In the genomic region with DNA sequence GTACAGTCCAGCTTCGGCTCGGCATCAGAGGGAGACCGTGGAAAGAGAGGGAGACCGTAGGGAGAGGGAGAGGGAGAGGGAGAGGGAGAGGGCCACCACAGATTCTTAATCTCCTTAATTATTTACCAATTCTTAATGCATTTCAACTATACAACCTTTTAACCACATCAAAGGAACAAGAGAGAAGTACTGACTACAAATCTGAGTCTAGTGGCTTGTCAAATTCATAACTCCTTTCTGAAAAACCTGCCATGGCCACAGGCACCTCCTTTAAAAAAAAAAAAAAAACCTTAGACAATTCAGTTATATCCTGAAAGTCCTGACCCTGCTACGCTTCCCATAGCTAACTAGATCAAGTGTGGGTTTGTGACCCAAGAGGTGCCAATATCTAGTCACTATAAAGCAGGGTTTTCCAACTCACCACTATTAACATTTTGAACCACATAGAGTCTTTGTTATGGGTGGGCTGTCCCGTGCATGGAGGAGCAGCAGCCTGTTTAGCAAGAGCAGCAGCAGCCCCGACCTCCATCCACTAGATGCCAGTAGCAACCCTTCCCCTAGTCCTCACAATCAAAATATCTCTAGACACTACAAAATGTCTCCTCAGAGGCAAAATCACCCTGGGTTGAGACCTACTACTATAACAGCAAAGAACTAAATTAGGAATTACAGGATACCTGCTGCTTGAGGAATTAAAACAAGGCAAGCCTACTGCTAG, we compare ENCODE assay signal across 17 cellular contexts. TPM values are rescaled to one million over a fixed set of nuclear protein-coding genes. Genes with fewer than 3 reads are reported as not detected.
DNase-seq lines count a peak whose midpoint lies in the region; ATAC-seq and TF ChIP-seq lines count a peak whose summit lies in the region.
"Had no signal": no experiment of that assay in that cellular context is flagged by ENCODE, and none has a peak within 500 bp of the region (broad histone marks: within the 10 kb centered on the region; RNA-seq: fewer than 3 reads in every experiment).

No MANE protein-coding gene starts in this region.

- ATAC-seq in T-helper 17 cell (peak; percentile 70), GM19455 (IDR thresholded peaks at IDR 0.05; ENCODE audit: unreplicated experiment) (no peak), GM21381 (IDR thresholded peaks at IDR 0.05; ENCODE audit: unreplicated experiment) (no peak)

- H3K4me3 ChIP-seq in GM12865 (ENCODE audit: low read depth, low read length) (no peak overlapping the region), fibroblast of pulmonary artery (replicated peaks; ENCODE audit: low read depth, low read length) (no peak overlapping the region)
- H3K4me3 ChIP-seq: ascending aorta, uterus had no signal

- peak overlapping the region; percentile 4 for H3K27ac Mint-ChIP-seq in T-helper 17 cell
- H3K27ac Mint-ChIP-seq: T-helper 1 cell treated with Interleukin-12 subunit alpha and Interleukin-12 subunit beta and Interleukin-4 antibody, amounts not matched to agents 30 μg/mL and 1 μg/mL, for 36 hours had no signal

- H3K9me3 ChIP-seq in T-helper 17 cell (ENCODE audit: control insufficient read depth, low read length, poor library complexity, severe bottlenecking): no peaks in the 10 kb centered on the region
- H3K9me3 ChIP-seq: ascending aorta, uterus had no signal

- no peaks in the 10 kb centered on the region for H3K36me3 Mint-ChIP-seq in T-helper 17 cell (ENCODE audit: low read depth)

- peak; percentile 40 for DNase-seq in GM12865 (ENCODE audit: low read depth)
- DNase-seq in HEK293T (ENCODE audit: extremely low spot score): peak; percentile 33
- DNase-seq in T-helper 17 cell: no peak
- no peak for DNase-seq in fibroblast of pulmonary artery (ENCODE audit: low read depth)
- DNase-seq in cortex of kidney (lab: John Stamatoyannopoulos, UW): no peak
- DNase-seq: activated CD4-positive, alpha-beta T cell treated with anti-CD3 and anti-CD28 coated beads for 1 hour; activated T-cell treated with anti-CD3 and anti-CD28 coated beads, Interleukin-2, amount 50 U/mL, for 4 hours; MM.1S; NCI-H2029; NCI-H526 treated with DMSO at 0.1 percent for 48 hours; posterior cingulate gyrus; uterus had no signal

- H3K27me3 Mint-ChIP-seq in T-helper 17 cell: no peaks in the 10 kb centered on the region

- H3K4me3 Mint-ChIP-seq in T-helper 17 cell: no peak overlapping the region
- H3K4me3 Mint-ChIP-seq: activated T-cell treated with anti-CD3 and anti-CD28 coated beads, Interleukin-2, amount 50 U/mL, for 4 hours; CD14-positive monocyte; T-helper 1 cell treated with Interleukin-12 subunit alpha and Interleukin-12 subunit beta and Interleukin-4 antibody, amounts not matched to agents 30 μg/mL and 1 μg/mL, for 36 hours had no signal

- TF ChIP-seq CTCF in GM12865 (IDR thresholded peaks at IDR 0.05; ENCODE audit: insufficient read depth, low read depth, low read length, missing control alignments): peak; percentile 17
- TF ChIP-seq CTCF in fibroblast of pulmonary artery (IDR thresholded peaks at IDR 0.05; ENCODE audit: low read length, missing control alignments): peak; percentile 2

- POLR2A ChIA-PET in HEK293T (lab: Yijun Ruan, JAX): no interaction called here

- CTCF ChIA-PET in HEK293T (lab: Yijun Ruan, JAX): interaction anchor here (0.6 kb wide), 1 partner anchor 105 kb away, joined by 3 read pairs; no protein-coding TSS in a partner anchor

- peaks cover 14% of the 10 kb centered on the region for H3K4me1 Mint-ChIP-seq in T-helper 17 cell

TF ChIP-seq in HEK293T, 16 proteins besides CTCF, POLR2A, EP300 and RAD21:
- TF ChIP-seq FOXK2 (IDR thresholded peaks at IDR 0.05): no peak
- no peak for TF ChIP-seq ELF4 (IDR thresholded peaks at IDR 0.05)
- no peak for TF ChIP-seq SP1 (IDR thresholded peaks at IDR 0.05)
- TF ChIP-seq FOXM1 (IDR thresholded peaks at IDR 0.05; ENCODE audit: borderline replicate concordance): no peak
- no peak for TF ChIP-seq BHLHE40 (IDR thresholded peaks at IDR 0.05; ENCODE audit: borderline replicate concordance)
- TF ChIP-seq TARDBP (IDR thresholded peaks at IDR 0.05): no peak
- TF ChIP-seq FOXA1 (IDR thresholded peaks at IDR 0.05): no peak
- no peak for TF ChIP-seq ARNT (IDR thresholded peaks at IDR 0.05)
- TF ChIP-seq L3MBTL2 (conservative IDR thresholded peaks at IDR 0.05): no peak
- TF ChIP-seq HDGF (IDR thresholded peaks at IDR 0.05; ENCODE audit: borderline replicate concordance): no peak
- no peak for TF ChIP-seq LEF1 (IDR thresholded peaks at IDR 0.05; ENCODE audit: borderline replicate concordance)

RNA-seq across cellular contexts. Expression of gene ESCO1, which starts 6.8 kb away (rescaled TPM):
- total RNA-seq in T-helper 17 cell: 10 to 100 TPM; 32.5 to 37.7 TPM

RNA-seq across cellular contexts. Expression of gene SNRPD1, which starts 18.4 kb away (rescaled TPM):
- 10 to 100 TPM; 23.1 to 29.9 TPM for total RNA-seq in T-helper 17 cell

Comparison
In these comparisons a context has a peak if more than half of its experiments do, and no peak if none do; other contexts are left out.
1. DNase-seq: peak in GM12865 (single experiment) and HEK293T (single experiment); none in T-helper 17 cell (0 of 3), fibroblast of pulmonary artery (single experiment) and cortex of kidney (single experiment).